ENCODE assay signal across 9 cellular contexts in the genomic region with DNA sequence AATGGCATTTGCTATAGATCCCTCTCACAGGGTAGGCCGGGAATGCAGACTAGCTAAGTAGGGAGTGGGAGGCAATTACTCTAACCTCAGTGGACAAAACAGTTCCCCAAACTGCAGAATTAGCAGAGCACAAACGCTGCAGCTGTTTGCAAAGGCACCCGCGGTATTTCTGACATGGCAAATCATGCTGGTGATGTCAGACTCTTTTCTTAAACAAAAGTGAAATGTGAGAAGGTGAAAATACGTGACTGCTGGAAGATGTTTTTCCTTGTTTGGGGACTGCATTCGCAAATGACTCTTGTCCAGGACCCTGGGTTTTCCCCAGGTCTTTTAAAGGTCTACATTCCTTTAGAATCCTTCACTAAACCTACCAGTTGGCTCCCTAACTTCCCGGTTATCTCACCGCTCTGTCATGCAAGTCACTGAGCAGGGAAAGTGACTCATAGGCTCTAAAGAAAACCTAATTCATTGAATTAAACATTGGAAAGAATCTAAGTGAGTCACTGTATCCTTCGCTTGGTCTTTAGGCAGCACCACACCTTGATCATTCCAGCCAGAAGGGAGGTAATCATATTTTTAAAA.
DNase-seq lines count a peak whose midpoint lies in the region; ATAC-seq, FAIRE-seq and TF ChIP-seq lines count a peak whose summit lies in the region.
"Had no signal": no experiment of that assay in that cellular context is flagged by ENCODE, and none has a peak within 500 bp of the region (broad histone marks: within the 10 kb centered on the region; RNA-seq: fewer than 3 reads in every experiment).

No MANE protein-coding gene starts in this region.

- POLR2A ChIA-PET in GM12878 (lab: Charles Lee), result interaction anchor here (0.6 kb wide), 1 partner anchor 456 kb away, joined by 3 read pairs; no protein-coding TSS in a partner anchor
- POLR2A ChIA-PET in CD8-positive, alpha-beta memory T cell (lab: Charles Lee), result no interaction called here

- H3K36me3 ChIP-seq in Loucy (ENCODE audit: insufficient read depth, low read length), result no peaks in the 10 kb centered on the region
- no peaks in the 10 kb centered on the region for H3K36me3 ChIP-seq in GM12878 (ENCODE audit: control insufficient read depth in 2 of 2, insufficient read depth in 2 of 2, low read length in 1 of 2)
- no peaks in the 10 kb centered on the region for H3K36me3 ChIP-seq in CD8-positive, alpha-beta memory T cell (ENCODE audit: insufficient read depth, low read length)

- intact Hi-C loops in GM12878 (cut with micrococcal nuclease; ENCODE audit: unreplicated experiment), result no loop called here

- H2AFZ ChIP-seq in Loucy (ENCODE audit: low read length), result peak overlapping the region; percentile 3; the same call in 1 of the 2 replicates
- H2AFZ ChIP-seq in GM12878 (ENCODE audit: control insufficient read depth, low read depth, low read length), result no peak overlapping the region

- no peak overlapping the region for H3K9ac ChIP-seq in Loucy (ENCODE audit: low read depth, low read length, poor library complexity, severe bottlenecking)
- no peak overlapping the region for H3K9ac ChIP-seq in GM12878 (ENCODE audit: control insufficient read depth, insufficient read depth, low read length)

- H3K9me3 ChIP-seq in Loucy (ENCODE audit: insufficient read depth, low read depth, low read length), result no peaks in the 10 kb centered on the region
- H3K9me3 ChIP-seq in GM12878 (replicated peaks; ENCODE audit: control insufficient read depth, insufficient read depth, low read length), result no peaks in the 10 kb centered on the region
- H3K9me3 ChIP-seq in CD8-positive, alpha-beta memory T cell (ENCODE audit: low read length), result no peaks in the 10 kb centered on the region

- TF ChIP-seq POLR2A in GM12878 (IDR thresholded peaks at IDR 0.05; ENCODE audit: low read depth, low read length), result no peak

- H3K27me3 ChIP-seq in Loucy (ENCODE audit: insufficient read depth, low read length, poor library complexity, severe bottlenecking), result no peaks in the 10 kb centered on the region
- peaks cover 0 to 4% of the 10 kb centered on the region in 2 experiments; a peak in 2 of 4 replicates for H3K27me3 ChIP-seq in GM12878 (replicated peaks in 1 of 2; ENCODE audit: control insufficient read depth in 2 of 2, insufficient read depth in 2 of 2, low read length in 1 of 2)
- H3K27me3 ChIP-seq in CD8-positive, alpha-beta memory T cell (ENCODE audit: insufficient read depth, low read length, poor library complexity, severe bottlenecking), result no peaks in the 10 kb centered on the region

- no peaks in the 10 kb centered on the region for H3K36me3 Mint-ChIP-seq in CD8-positive, alpha-beta memory T cell

- no peak for FAIRE-seq in GM12878 (lab: Jason Lieb, UNC)

- TF ChIP-seq RAD21 in GM12878 (IDR thresholded peaks at IDR 0.05; ENCODE audit: insufficient read depth, low read depth, low read length), result no peak

- TF ChIP-seq CTCF in Loucy (conservative IDR thresholded peaks at IDR 0.05; ENCODE audit: low read length) (no peak), GM12878 (IDR thresholded peaks at IDR 0.05 in 2 of 3, conservative IDR thresholded peaks at IDR 0.05 in 1 of 3; ENCODE audit: control insufficient read depth in 2 of 3, extremely low read depth in 1 of 3, insufficient read depth in 1 of 3, low read depth in 3 of 3, low read length in 3 of 3) (no peak)

- H3K4me1 ChIP-seq in Loucy (ENCODE audit: insufficient read depth, low read length, poor library complexity, severe bottlenecking), result no peaks in the 10 kb centered on the region
- no peaks in the 10 kb centered on the region for H3K4me1 ChIP-seq in GM12878 (ENCODE audit: control insufficient read depth, insufficient read depth, low read length)
- no peaks in the 10 kb centered on the region for H3K4me1 ChIP-seq in CD8-positive, alpha-beta memory T cell (ENCODE audit: insufficient read depth, low read length)

- H3K4me1 Mint-ChIP-seq in CD8-positive, alpha-beta memory T cell, result peaks cover 0 to 9% (median 0%) of the 10 kb centered on the region in 3 donors

- H3K27me3 Mint-ChIP-seq in CD8-positive, alpha-beta memory T cell, result peaks cover 0 to 9% of the 10 kb centered on the region in 2 donors

- DNase-seq in GM04503 (ENCODE audit: low read depth) (peak; percentile 96), GM12878 (ENCODE audit: low read depth, low spot score) (no peak), iPS-NIHi7 (ENCODE audit: extremely low spot score) (peak; percentile 76), stromal cell of bone marrow (ENCODE audit: low read depth) (peak; percentile 87)
- no peak for DNase-seq in CD8-positive, alpha-beta memory T cell
- DNase-seq in stimulated activated CD4-positive, alpha-beta T cell treated with anti-CD3 and anti-CD28 coated beads, Interleukin-4, amount 100 ng/mL, for 24 hours, result no peak

- no peak overlapping the region for H3K4me3 Mint-ChIP-seq in CD8-positive, alpha-beta memory T cell

- H3K9me2 ChIP-seq in Loucy (replicated peaks; ENCODE audit: low read depth, low read length), result no peaks in the 10 kb centered on the region

- no peaks in the 10 kb centered on the region for H4K20me1 ChIP-seq in Loucy (ENCODE audit: insufficient read depth, low read length, poor library complexity, severe bottlenecking)
- no peaks in the 10 kb centered on the region for H4K20me1 ChIP-seq in GM12878 (ENCODE audit: control insufficient read depth, insufficient read depth)

- no TSS peak for BruUV-seq in GM12878 (replicated peaks; lab: Mats Ljungman, UMichigan)

- H3K4me3 ChIP-seq in Loucy (ENCODE audit: low read length, poor library complexity, severe bottlenecking) (peak overlapping the region; percentile 30), GM12878 (no peak overlapping the region)
- H3K4me3 ChIP-seq in CD8-positive, alpha-beta memory T cell (ENCODE audit: low read length), result no peak overlapping the region
- H3K4me3 ChIP-seq: SK-N-MC had no signal

- WGBS in GM12878 (ENCODE audit: insufficient coverage, insufficient replicate concordance, low lambda C conversion rate, missing lambda C conversion rate), result 10% methylated on average over 9 of the region's 9 CpGs

- ATAC-seq in GM12878 (peak; percentile 59), GM18867 (IDR thresholded peaks at IDR 0.05; ENCODE audit: unreplicated experiment) (no peak)

- TF ChIP-seq EP300 in GM12878 (IDR thresholded peaks at IDR 0.05; ENCODE audit: borderline replicate concordance in 1 of 2, control insufficient read depth in 1 of 2, low read depth in 2 of 2, low read length in 2 of 2), result peak in 1 of 2 experiments; percentile 25; a peak in 1 of 4 replicates

- peaks cover 0 to 6% (median 1%) of the 10 kb centered on the region in 5 donors for H3K9me3 Mint-ChIP-seq in CD8-positive, alpha-beta memory T cell

- H3K79me2 ChIP-seq in Loucy (ENCODE audit: insufficient read depth, low read length), result no peaks in the 10 kb centered on the region
- no peaks in the 10 kb centered on the region for H3K79me2 ChIP-seq in GM12878 (ENCODE audit: control insufficient read depth, insufficient read depth, low read length)

- CTCF ChIA-PET in GM12878 (lab: Yijun Ruan, JAX), result interaction anchor here (1.8 kb wide), 1 partner anchor 12 kb away, joined by 4 read pairs; no protein-coding TSS in a partner anchor
- CTCF ChIA-PET in CD8-positive, alpha-beta memory T cell (lab: Charles Lee), result no interaction called here

- H3K4me2 ChIP-seq in Loucy (ENCODE audit: low read depth, low read length, poor library complexity, severe bottlenecking) (peak overlapping the region; percentile 40), GM12878 (ENCODE audit: control insufficient read depth, insufficient read depth) (no peak overlapping the region)

- RAD21 ChIA-PET in GM12878 (lab: Charles Lee; ENCODE audit: unreplicated experiment), result no interaction called here

- in situ Hi-C loops in GM12878 (cut with MboI), result no loop called here

- no peaks in the 10 kb centered on the region for H3F3A ChIP-seq in Loucy (ENCODE audit: low read depth)

- H3K27ac Mint-ChIP-seq in CD8-positive, alpha-beta memory T cell, result no peak overlapping the region

- SMC1A ChIA-PET in GM12878 (lab: Charles Lee; ENCODE audit: uncharacterized antibody, unreplicated experiment), result interaction anchor here (1.3 kb wide), 1 partner anchor 24 kb away, joined by 3 read pairs; no protein-coding TSS in a partner anchor

- no peak overlapping the region for H3K27ac ChIP-seq in GM12878 (ENCODE audit: control insufficient read depth, insufficient read depth)
- no peak overlapping the region for H3K27ac ChIP-seq in CD8-positive, alpha-beta memory T cell (ENCODE audit: low read depth, low read length)
- H3K27ac ChIP-seq: SK-N-MC had no signal

TF ChIP-seq in GM12878, 131 proteins besides CTCF, POLR2A, EP300 and RAD21 (continues in another document):
- TF ChIP-seq ZSCAN29 (IDR thresholded peaks at IDR 0.05) (no peak), FOXM1 (IDR thresholded peaks at IDR 0.05; ENCODE audit: low read depth, low read length) (no peak), MTA3 (IDR thresholded peaks at IDR 0.05; ENCODE audit: borderline replicate concordance, low read length) (no peak), RELB (IDR thresholded peaks at IDR 0.05; ENCODE audit: low read depth) (peak; percentile 39; the same call in 1 of the 2 replicates), SIX5 (IDR thresholded peaks at IDR 0.05; ENCODE audit: low read depth, low read length, severe bottlenecking) (no peak), HDAC6 (IDR thresholded peaks at IDR 0.05; ENCODE audit: unreplicated experiment) (no peak), PAX5 (IDR thresholded peaks at IDR 0.05; ENCODE audit: borderline replicate concordance, low read depth, low read length) (no peak), SUPT20H (IDR thresholded peaks at IDR 0.05; ENCODE audit: borderline replicate concordance, control insufficient read depth, low read depth, low read length) (no peak), EGR1 (IDR thresholded peaks at IDR 0.05; ENCODE audit: borderline replicate concordance in 1 of 2, low read depth in 2 of 2, low read length in 2 of 2) (no peak), GABPA (IDR thresholded peaks at IDR 0.05; ENCODE audit: low read depth) (no peak), NFIC (IDR thresholded peaks at IDR 0.05; ENCODE audit: low read depth, low read length) (no peak)

Comparison
In these comparisons a context has a peak if more than half of its experiments do, and no peak if none do; other contexts are left out.
1. DNase-seq: peak in GM04503 (single experiment), iPS-NIHi7 (single experiment) and stromal cell of bone marrow (single experiment); none in GM12878 (single experiment), CD8-positive, alpha-beta memory T cell (0 of 5) and stimulated activated CD4-positive, alpha-beta T cell treated with anti-CD3 and anti-CD28 coated beads, Interleukin-4, amount 100 ng/mL, for 24 hours (single experiment).